ENCODE assay signal across 14 cellular contexts in the genomic region with DNA sequence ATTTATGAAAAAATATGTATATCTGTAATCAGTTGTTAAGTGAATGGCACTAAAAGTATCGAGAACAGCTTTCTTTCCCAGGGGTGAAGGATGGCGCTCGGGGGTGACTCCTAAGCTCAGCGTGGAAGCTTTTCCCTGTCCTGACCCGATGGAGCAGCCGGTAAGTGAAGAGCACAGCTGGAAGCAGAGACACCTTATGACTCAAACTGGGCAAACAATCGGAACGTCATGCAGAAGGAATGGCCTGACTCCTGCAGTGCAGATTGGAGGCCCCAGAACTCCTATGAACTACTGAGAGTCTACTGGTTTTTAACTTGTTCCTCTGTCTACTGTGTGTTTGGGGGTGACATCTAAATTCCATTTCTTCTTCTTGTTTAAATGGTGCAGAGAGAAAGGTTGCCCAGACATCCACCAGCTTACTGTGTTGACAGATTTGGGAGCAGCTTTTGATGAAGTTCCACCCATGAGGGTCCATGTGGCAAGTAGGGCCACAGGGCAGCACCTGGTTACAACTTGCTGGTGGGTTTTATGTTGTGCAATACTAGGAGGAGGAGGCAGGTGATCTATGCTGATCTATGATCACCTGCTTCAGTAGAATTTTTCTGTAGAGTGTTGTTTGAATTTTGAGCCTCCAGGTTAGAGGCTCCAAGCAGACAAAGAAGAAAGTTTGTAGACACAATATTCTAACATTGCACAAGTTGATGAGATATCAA. TPM values are rescaled to one million over a fixed set of nuclear protein-coding genes. Genes with fewer than 3 reads are reported as not detected.
DNase-seq lines count a peak whose midpoint lies in the region; ATAC-seq and TF ChIP-seq lines count a peak whose summit lies in the region.
"Had no signal": no experiment of that assay in that cellular context is flagged by ENCODE, and none has a peak within 500 bp of the region (broad histone marks: within the 10 kb centered on the region; RNA-seq: fewer than 3 reads in every experiment).

No MANE protein-coding gene starts in this region.

- TF ChIP-seq POLR2A in vagina (IDR thresholded peaks at IDR 0.05), result no peak

- in situ Hi-C loops in brain microvascular endothelial cell (cut with HindIII; ENCODE audit: low pct_ligation_motif_present, low sequenced_read_pairs), result no loop called here

- H3K27ac ChIP-seq in brain microvascular endothelial cell, result no peak overlapping the region
- H3K27ac ChIP-seq in vagina, result no peak overlapping the region
- H3K27ac ChIP-seq: colonic mucosa, KMS-11, right atrium auricular region had no signal

- H3K9me3 ChIP-seq in vagina, result no peaks in the 10 kb centered on the region
- H3K9me3 ChIP-seq: colonic mucosa, right atrium auricular region had no signal

- H3K36me3 ChIP-seq in brain microvascular endothelial cell (replicated peaks) (no peaks in the 10 kb centered on the region), vagina (no peaks in the 10 kb centered on the region)
- H3K36me3 ChIP-seq: colonic mucosa, right atrium auricular region had no signal

- H3K4me3 ChIP-seq in brain microvascular endothelial cell (ENCODE audit: low read depth, low read length) (no peak overlapping the region), vagina (no peak overlapping the region)
- H3K4me3 ChIP-seq: colonic mucosa, right atrium auricular region had no signal

- TF ChIP-seq EP300 in Ishikawa (IDR thresholded peaks at IDR 0.05; ENCODE audit: borderline replicate concordance), result no peak

- H3K27me3 ChIP-seq in brain microvascular endothelial cell (replicated peaks), result no peaks in the 10 kb centered on the region
- H3K27me3 ChIP-seq in vagina, result no peaks in the 10 kb centered on the region
- H3K27me3 ChIP-seq: colonic mucosa, right atrium auricular region had no signal

- TF ChIP-seq RAD21 in Ishikawa (IDR thresholded peaks at IDR 0.05; ENCODE audit: low read depth), result no peak

- DNase-seq in EH (ENCODE audit: low read depth) (peak; percentile 39), brain microvascular endothelial cell (peak; percentile 60), left kidney (ENCODE audit: low read depth, low spot score) (peak; percentile 72), occipital lobe (lab: John Stamatoyannopoulos, UW) (no peak), NCI-H345 (lab: John Stamatoyannopoulos, UW) (no peak), vagina (ENCODE audit: extremely low spot score in 2 of 2) (no peak)
- DNase-seq: activated CD4-positive, alpha-beta T cell treated with anti-CD3 and anti-CD28 coated beads, Interleukin-2, amount 10 ng/mL, durations not matched to agents 7 days and 5 days; activated effector memory CD4-positive, alpha-beta T cell treated with Interleukin-2 at 50 U/mL for 16 hours; colonic mucosa; NCI-H526 had no signal

- TF ChIP-seq CTCF in brain microvascular endothelial cell (IDR thresholded peaks at IDR 0.05; ENCODE audit: low read depth, low read length, missing control alignments), result no peak
- no peak for TF ChIP-seq CTCF in vagina (IDR thresholded peaks at IDR 0.05)

- no peak for ATAC-seq in GM21515 (IDR thresholded peaks at IDR 0.05; ENCODE audit: unreplicated experiment)

- intact Hi-C loops in vagina (cut with DNase I), result no loop called here

- no peaks in the 10 kb centered on the region for H3K4me1 ChIP-seq in vagina
- H3K4me1 ChIP-seq: colonic mucosa, right atrium auricular region had no signal

TF ChIP-seq in Ishikawa, 13 proteins besides CTCF, POLR2A, EP300 and RAD21:
- TF ChIP-seq EGR1 (IDR thresholded peaks at IDR 0.05) (no peak), TEAD4 (IDR thresholded peaks at IDR 0.05) (0 out of 2 replicates have a peak, but pooled peaks have one; percentile 32)

RNA-seq across cellular contexts. Expression of a gene that starts 52.8 kb away (rescaled TPM):
- total RNA-seq in occipital lobe (3.6 TPM), vagina (2.2 TPM)

Comparison
In these comparisons a context has a peak if more than half of its experiments do, and no peak if none do; other contexts are left out.
1. DNase-seq: peak in EH (single experiment), brain microvascular endothelial cell (single experiment) and left kidney (single experiment); none in occipital lobe (single experiment), NCI-H345 (single experiment) and vagina (0 of 2).